30 cellular contexts compared by ENCODE assay signal in genomic region chr20:58498445-58499068, GRCh38. TPM values are rescaled to one million over a fixed set of nuclear protein-coding genes. Genes with fewer than 3 reads are reported as not detected.
"Had no signal": no experiment of that assay in that cellular context is flagged by ENCODE, and none has a peak within 500 bp of the region (broad histone marks: within the 10 kb centered on the region; RNA-seq: fewer than 3 reads in every experiment).

No MANE protein-coding gene starts in this region.

- H3K4me3 Mint-ChIP-seq: activated CD4-positive, alpha-beta T cell treated with anti-CD3 and anti-CD28 coated beads for 36 hours; activated CD4-positive, alpha-beta T cell treated with anti-CD3 and anti-CD28 coated beads, Interleukin-2, amount 10 ng/mL, durations not matched to agents 7 days and 5 days; activated CD8-positive, alpha-beta T cell treated with anti-CD3 and anti-CD28 coated beads, Interleukin-2, amount 10 ng/mL, durations not matched to agents 7 days and 5 days; activated naive CD4-positive, alpha-beta T cell treated with anti-CD3 and anti-CD28 coated beads, Interleukin-2, amount 10 ng/mL, durations not matched to agents 7 days and 5 days; activated naive CD8-positive, alpha-beta T cell; T-helper 1 cell treated with Interleukin-12 subunit alpha and Interleukin-12 subunit beta and Interleukin-4 antibody, amounts not matched to agents 30 μg/mL and 1 μg/mL, for 36 hours; T-helper 2 cell treated with Interferon-gamma antibody and Interleukin-4, amounts not matched to agents 5 μg/mL and 100 μg/mL, for 36 hours; WTC11 had no signal

- H3K9me3 ChIP-seq: SK-N-SH had no signal

- H3K4me1 Mint-ChIP-seq: activated CD4-positive, alpha-beta T cell treated with anti-CD3 and anti-CD28 coated beads for 36 hours; activated CD4-positive, alpha-beta T cell treated with anti-CD3 and anti-CD28 coated beads, Interleukin-2, amount 10 ng/mL, durations not matched to agents 7 days and 5 days; activated naive CD4-positive, alpha-beta T cell treated with anti-CD3 and anti-CD28 coated beads, Interleukin-2, amount 10 ng/mL, durations not matched to agents 7 days and 5 days; WTC11 had no signal

- H3K4me1 ChIP-seq: ascending aorta, SJSA1 had no signal

- H3K4me3 ChIP-seq: ascending aorta, SJSA1 had no signal

- DNase-seq: activated CD4-positive, alpha-beta T cell treated with anti-CD3 and anti-CD28 coated beads for 36 hours; activated CD4-positive, alpha-beta T cell treated with anti-CD3 and anti-CD28 coated beads, Interleukin-2, amount 10 ng/mL, durations not matched to agents 7 days and 5 days; activated CD4-positive, alpha-beta T cell treated with anti-CD3 and anti-CD28 coated beads, Interleukin-2, amount 50 U/mL, for 48 hours; activated CD8-positive, alpha-beta memory T cell treated with anti-CD3 and anti-CD28 coated beads, Interleukin-2, amount 50 U/mL, for 48 hours; activated CD8-positive, alpha-beta T cell treated with anti-CD3 and anti-CD28 coated beads, Interleukin-2, amount 10 ng/mL, durations not matched to agents 7 days and 5 days; activated effector memory CD4-positive, alpha-beta T cell treated with Interleukin-2 at 50 U/mL for 16 hours; activated naive CD4-positive, alpha-beta T cell treated with anti-CD3 and anti-CD28 coated beads, Interleukin-2, amount 10 ng/mL, durations not matched to agents 7 days and 5 days; activated T-cell treated with anti-CD3 and anti-CD28 coated beads, Interleukin-2, amount 50 U/mL, for 48 hours; amygdala; NCI-H1105; NCI-H1417 treated with DMSO at 0.1 percent for 48 hours; NCI-H187 treated with DMSO at 0.1 percent for 48 hours; NCI-H2081; NCI-H2171 treated with DMSO at 0.1 percent for 48 hours; NCI-H2227 treated with DMSO at 0.1 percent for 48 hours; NCI-H446; NCI-H510A treated with DMSO at 0.1 percent for 48 hours; NCI-H526 treated with DMSO at 0.1 percent for 48 hours; NCI-H82; SHP77 treated with DMSO at 0.1 percent for 48 hours; SK-N-SH had no signal

- H3K27ac Mint-ChIP-seq: activated CD4-positive, alpha-beta T cell treated with anti-CD3 and anti-CD28 coated beads for 36 hours; activated CD4-positive, alpha-beta T cell treated with anti-CD3 and anti-CD28 coated beads, Interleukin-2, amount 10 ng/mL, durations not matched to agents 7 days and 5 days; activated CD8-positive, alpha-beta T cell treated with anti-CD3 and anti-CD28 coated beads, Interleukin-2, amount 10 ng/mL, durations not matched to agents 7 days and 5 days; activated naive CD4-positive, alpha-beta T cell treated with anti-CD3 and anti-CD28 coated beads, Interleukin-2, amount 10 ng/mL, durations not matched to agents 7 days and 5 days; activated naive CD8-positive, alpha-beta T cell; T-helper 1 cell treated with Interleukin-12 subunit alpha and Interleukin-12 subunit beta and Interleukin-4 antibody, amounts not matched to agents 30 μg/mL and 1 μg/mL, for 36 hours; T-helper 2 cell treated with Interferon-gamma antibody and Interleukin-4, amounts not matched to agents 5 μg/mL and 100 μg/mL, for 36 hours; WTC11 had no signal

- H3K27ac ChIP-seq: ascending aorta, KMS-11, SJSA1 had no signal

- H3K9me3 Mint-ChIP-seq: activated CD4-positive, alpha-beta T cell treated with anti-CD3 and anti-CD28 coated beads, Interleukin-2, amount 10 ng/mL, durations not matched to agents 7 days and 5 days had no signal

- H3K36me3 ChIP-seq: ascending aorta, SJSA1 had no signal

- ATAC-seq: activated CD4-positive, alpha-beta T cell treated with anti-CD3 and anti-CD28 coated beads for 36 hours; activated CD4-positive, CD25-positive, alpha-beta regulatory T cell treated with anti-CD3 and anti-CD28 coated beads, Interleukin-2, amount 50 U/mL, for 24 hours; activated CD8-positive, alpha-beta T cell treated with anti-CD3 and anti-CD28 coated beads, Interleukin-2, amount 10 ng/mL, durations not matched to agents 7 days and 5 days; Panc1; WTC11 had no signal

- H3K36me3 Mint-ChIP-seq: activated naive CD4-positive, alpha-beta T cell treated with anti-CD3 and anti-CD28 coated beads, Interleukin-2, amount 10 ng/mL, durations not matched to agents 7 days and 5 days had no signal

- H3K27me3 ChIP-seq: ascending aorta, SJSA1 had no signal

- H3K27me3 Mint-ChIP-seq: activated CD4-positive, alpha-beta T cell treated with anti-CD3 and anti-CD28 coated beads for 36 hours; activated CD4-positive, alpha-beta T cell treated with anti-CD3 and anti-CD28 coated beads, Interleukin-2, amount 10 ng/mL, durations not matched to agents 7 days and 5 days had no signal

RNA-seq across cellular contexts. Expression of gene APCDD1L, which starts 16.6 kb away (rescaled TPM):
- total RNA-seq: activated CD4-positive, alpha-beta T cell treated with anti-CD3 and anti-CD28 coated beads for 36 hours; activated CD4-positive, alpha-beta T cell treated with anti-CD3 and anti-CD28 coated beads, Interleukin-2, amount 10 ng/mL, durations not matched to agents 7 days and 5 days; activated CD8-positive, alpha-beta T cell treated with anti-CD3 and anti-CD28 coated beads, Interleukin-2, amount 10 ng/mL, durations not matched to agents 7 days and 5 days had no signal
